ENCODE assay signal across 9 cellular contexts in genomic region chr1:61157420-61157987, GRCh38.
A peak's percentile ranks its signal among the peaks of the same experiment; 100 is the strongest.
DNase-seq lines count a peak whose midpoint lies in the region; ATAC-seq and TF ChIP-seq lines count a peak whose summit lies in the region.
"Had no signal": no experiment of that assay in that cellular context is flagged by ENCODE, and none has a peak within 500 bp of the region (broad histone marks: within the 10 kb centered on the region; RNA-seq: fewer than 3 reads in every experiment).

No MANE protein-coding gene starts in this region.

- H3K27ac ChIP-seq in ACC112 (ENCODE audit: low read depth, low read length) = peak overlapping the region; percentile 7
- no peak overlapping the region for H3K27ac ChIP-seq in KMS-11
- peak overlapping the region; percentile 55 for H3K27ac ChIP-seq in brain microvascular endothelial cell
- H3K27ac ChIP-seq in right lobe of liver = peak overlapping the region; percentile 36 to 50 (median 39)

- ATAC-seq in right lobe of liver (peak; percentile 70 to 79 (median 78)), HG02884 (IDR thresholded peaks at IDR 0.05; ENCODE audit: unreplicated experiment) (no peak), HG02981 (IDR thresholded peaks at IDR 0.05; ENCODE audit: unreplicated experiment) (no peak)

- H3K9me3 ChIP-seq in right lobe of liver = no peaks in the 10 kb centered on the region

- no peaks in the 10 kb centered on the region for H3K36me3 ChIP-seq in ACC112 (ENCODE audit: insufficient read depth, low read length)
- no peaks in the 10 kb centered on the region for H3K36me3 ChIP-seq in KMS-11 (ENCODE audit: insufficient read depth)
- no peaks in the 10 kb centered on the region for H3K36me3 ChIP-seq in brain microvascular endothelial cell (replicated peaks)
- H3K36me3 ChIP-seq in right lobe of liver = no peaks in the 10 kb centered on the region

- 0 out of 2 replicates have a peak overlapping the region, but pooled peaks have one; percentile 6 for H3K4me2 ChIP-seq in KMS-11

- H3K4me1 ChIP-seq in ACC112 (ENCODE audit: control insufficient read depth, insufficient read depth, low read length, unreplicated experiment) (peaks cover 24% of the 10 kb centered on the region), KMS-11 (ENCODE audit: low read depth, poor library complexity, severe bottlenecking) (peaks cover 17% of the 10 kb centered on the region), right lobe of liver (peaks cover 0 to 29% (median 15%) of the 10 kb centered on the region in 4 donors)

- H3K4me3 ChIP-seq in ACC112 (ENCODE audit: low read depth, low read length) (no peak overlapping the region), KMS-11 (IDR thresholded peaks at IDR 0.05; ENCODE audit: insufficient read depth, low read depth, low read length) (no peak overlapping the region), brain microvascular endothelial cell (ENCODE audit: low read depth, low read length) (no peak overlapping the region), right lobe of liver (no peak overlapping the region)

- in situ Hi-C loops in brain microvascular endothelial cell (cut with HindIII; ENCODE audit: low pct_ligation_motif_present, low sequenced_read_pairs) = no loop called here

- 7% methylated on average over 3 of the region's 3 CpGs for WGBS in right lobe of liver (ENCODE audit: insufficient coverage, low coverage, low lambda C conversion rate, missing lambda C conversion rate)

- intact Hi-C loops in right lobe of liver (cut with DNase I) = no loop called here

- no peak for TF ChIP-seq POLR2A in right lobe of liver (IDR thresholded peaks at IDR 0.05)

- H4K20me1 ChIP-seq in KMS-11 (ENCODE audit: insufficient read depth) = no peaks in the 10 kb centered on the region

- H3K27me3 ChIP-seq in ACC112 (ENCODE audit: insufficient read depth, low read length) (no peaks in the 10 kb centered on the region), KMS-11 (ENCODE audit: insufficient read depth, low read depth) (peaks cover 42% of the 10 kb centered on the region; the same call in 1 of the 2 replicates), brain microvascular endothelial cell (replicated peaks) (no peaks in the 10 kb centered on the region), right lobe of liver (no peaks in the 10 kb centered on the region)

- peak; percentile 77 for DNase-seq in brain microvascular endothelial cell
- no peak for DNase-seq in right lobe of liver
- DNase-seq in DMS153 treated with DMSO at 0.1 percent for 48 hours (lab: John Stamatoyannopoulos, UW; ENCODE audit: unreplicated experiment) = no peak
- DNase-seq in NCI-H345 treated with DMSO at 0.1 percent for 48 hours (lab: John Stamatoyannopoulos, UW; ENCODE audit: unreplicated experiment) = no peak
- DNase-seq: activated gamma-delta T cell treated with Interleukin-2 at 50 U/mL for 16 hours had no signal

- H3K79me2 ChIP-seq in ACC112 (ENCODE audit: control insufficient read depth, insufficient read depth, low read length, unreplicated experiment) = peaks cover 20% of the 10 kb centered on the region
- H3K79me2 ChIP-seq in KMS-11 (ENCODE audit: insufficient read depth, low read depth) = no peaks in the 10 kb centered on the region

- no peak overlapping the region for H2AFZ ChIP-seq in ACC112 (ENCODE audit: low read length, unreplicated experiment)
- H2AFZ ChIP-seq in KMS-11 (ENCODE audit: low read depth) = no peak overlapping the region

- no peak overlapping the region for H3K9ac ChIP-seq in KMS-11

- TF ChIP-seq CTCF in KMS-11 (conservative IDR thresholded peaks at IDR 0.05; ENCODE audit: low read depth, low read length) = no peak
- TF ChIP-seq CTCF in brain microvascular endothelial cell (IDR thresholded peaks at IDR 0.05; ENCODE audit: low read depth, low read length, missing control alignments) = no peak
- no peak for TF ChIP-seq CTCF in right lobe of liver (IDR thresholded peaks at IDR 0.05)

Comparison
In these comparisons a context has a peak if more than half of its experiments do, and no peak if none do; other contexts are left out.
1. ATAC-seq: peak in right lobe of liver (4 of 4); none in HG02884 (single experiment) and HG02981 (single experiment).